In genomic region chr5:147956064-147956841, GRCh38 we compare ENCODE assay signal across 19 cellular contexts. TPM values are rescaled to one million over a fixed set of nuclear protein-coding genes. Genes with fewer than 3 reads are reported as not detected.
DNase-seq lines count a peak whose midpoint lies in the region; ATAC-seq, FAIRE-seq and TF ChIP-seq lines count a peak whose summit lies in the region.
"Had no signal": no experiment of that assay in that cellular context is flagged by ENCODE, and none has a peak within 500 bp of the region (broad histone marks: within the 10 kb centered on the region; RNA-seq: fewer than 3 reads in every experiment).

No MANE protein-coding gene starts in this region.

- H3K4me2 ChIP-seq in SK-N-SH: no peak overlapping the region

- CTCF ChIA-PET in SK-N-SH (lab: Yijun Ruan, JAX): interaction anchor here (0.8 to 1.3 kb wide), 4 partner anchors 21 to 169 kb away, joined by 3 to 4 read pairs (median 3); no protein-coding TSS in a partner anchor

- no peak for TF ChIP-seq EP300 in SK-N-SH (IDR thresholded peaks at IDR 0.05; ENCODE audit: borderline replicate concordance in 1 of 2, low read depth in 1 of 2, low read length in 1 of 2)

- H3K4me1 ChIP-seq in foreskin keratinocyte (peaks cover 22% of the 10 kb centered on the region), right cardiac atrium (ENCODE audit: control insufficient read depth, insufficient read depth, low read length) (no peaks in the 10 kb centered on the region), SK-N-SH (ENCODE audit: control insufficient read depth in 1 of 2, insufficient read depth in 2 of 2, low read depth in 1 of 2, low read length in 1 of 2) (no peaks in the 10 kb centered on the region)
- H3K4me1 ChIP-seq: BE2C had no signal

- no peaks in the 10 kb centered on the region for H4K20me1 ChIP-seq in SK-N-SH (ENCODE audit: insufficient read depth)

- no peaks in the 10 kb centered on the region for H3K27me3 ChIP-seq in bronchial epithelial cell (ENCODE audit: control insufficient read depth, insufficient read depth, low read length)
- H3K27me3 ChIP-seq in foreskin keratinocyte: no peaks in the 10 kb centered on the region
- no peaks in the 10 kb centered on the region for H3K27me3 ChIP-seq in right cardiac atrium (ENCODE audit: control insufficient read depth, insufficient read depth)
- H3K27me3 ChIP-seq in SK-N-SH (ENCODE audit: insufficient read depth): no peaks in the 10 kb centered on the region
- H3K27me3 ChIP-seq: BE2C had no signal

- 58% methylated on average over 1 of the region's 1 CpG for WGBS in right cardiac atrium
- WGBS in SK-N-SH (ENCODE audit: low lambda C conversion rate): 0% methylated on average over 1 of the region's 1 CpG

- no peak for TF ChIP-seq RAD21 in SK-N-SH (IDR thresholded peaks at IDR 0.05; ENCODE audit: low read length)

- no peaks in the 10 kb centered on the region for H3K9me2 ChIP-seq in SK-N-SH

- H3K27ac Mint-ChIP-seq in activated T-cell treated with anti-CD3 and anti-CD28 coated beads, Interleukin-2, amount 50 U/mL, for 72 hours: no peak overlapping the region
- H3K27ac Mint-ChIP-seq: CD4-positive, alpha-beta T cell had no signal

- no peak overlapping the region for H3K4me3 ChIP-seq in bronchial epithelial cell (ENCODE audit: low read depth, low read length)
- H3K4me3 ChIP-seq in right cardiac atrium (ENCODE audit: low read length): no peak overlapping the region
- no peak overlapping the region for H3K4me3 ChIP-seq in SK-N-SH (ENCODE audit: low read depth in 2 of 2, low read length in 1 of 2)

- no peak for TF ChIP-seq CTCF in bronchial epithelial cell (IDR thresholded peaks at IDR 0.05; ENCODE audit: insufficient read depth, low read length, severe bottlenecking)
- TF ChIP-seq CTCF in foreskin keratinocyte (conservative IDR thresholded peaks at IDR 0.05): no peak
- no peak for TF ChIP-seq CTCF in SK-N-SH (IDR thresholded peaks at IDR 0.05)

- ATAC-seq in foreskin keratinocyte (peak; percentile 83), right cardiac atrium (no peak)
- ATAC-seq in activated T-cell treated with anti-CD3 and anti-CD28 coated beads, Interleukin-2, amount 50 U/mL, for 72 hours (replicated peaks in 1 of 2): no peak
- ATAC-seq: HCT116, Panc1 had no signal

- H3K4me1 Mint-ChIP-seq in activated T-cell treated with anti-CD3 and anti-CD28 coated beads, Interleukin-2, amount 50 U/mL, for 72 hours (ENCODE audit: low read depth): no peaks in the 10 kb centered on the region

- no peak overlapping the region for H2AFZ ChIP-seq in SK-N-SH (ENCODE audit: low read depth)

- H3K36me3 ChIP-seq in bronchial epithelial cell (ENCODE audit: control insufficient read depth, insufficient read depth, low read length): no peaks in the 10 kb centered on the region
- H3K36me3 ChIP-seq in SK-N-SH (replicated peaks in 1 of 2; ENCODE audit: control insufficient read depth in 1 of 2, insufficient read depth in 2 of 2, low read length in 1 of 2): no peaks in the 10 kb centered on the region
- H3K36me3 ChIP-seq: BE2C had no signal

- no peaks in the 10 kb centered on the region for H3K36me3 Mint-ChIP-seq in activated T-cell treated with anti-CD3 and anti-CD28 coated beads, Interleukin-2, amount 50 U/mL, for 72 hours (ENCODE audit: insufficient read depth in 2 of 2)

- no peak overlapping the region for H3K9ac ChIP-seq in SK-N-SH

- FAIRE-seq in bronchial epithelial cell (lab: Jason Lieb, UNC): no peak

- H3F3A ChIP-seq in SK-N-SH (replicated peaks; ENCODE audit: insufficient read depth): no peaks in the 10 kb centered on the region

- no peaks in the 10 kb centered on the region for H3K9me3 Mint-ChIP-seq in activated T-cell treated with anti-CD3 and anti-CD28 coated beads, Interleukin-2, amount 50 U/mL, for 72 hours

- intact Hi-C loops in right cardiac atrium (cut with DNase I): loop anchor here in 1 of 4 donors (10.0 kb wide), 1 partner anchor 159 kb away; no protein-coding TSS in a partner anchor

- no peaks in the 10 kb centered on the region for H3K79me2 ChIP-seq in SK-N-SH (ENCODE audit: insufficient read depth)

- peak overlapping the region; percentile 34 for H3K27ac ChIP-seq in foreskin keratinocyte
- H3K27ac ChIP-seq in right cardiac atrium (ENCODE audit: low read length): no peak overlapping the region
- no peak overlapping the region for H3K27ac ChIP-seq in SK-N-SH (ENCODE audit: low read depth in 2 of 2, low read length in 1 of 2)
- H3K27ac ChIP-seq: 22Rv1 had no signal

- no peaks in the 10 kb centered on the region for H3K9me3 ChIP-seq in right cardiac atrium (ENCODE audit: control insufficient read depth, low read length)
- no peaks in the 10 kb centered on the region for H3K9me3 ChIP-seq in SK-N-SH
- H3K9me3 ChIP-seq: BE2C had no signal

- DNase-seq in DMS53 (lab: John Stamatoyannopoulos, UW) (peak; percentile 20), DMS53 treated with DMSO at 0.1 percent for 48 hours (lab: John Stamatoyannopoulos, UW; ENCODE audit: unreplicated experiment) (no peak), bronchial epithelial cell (ENCODE audit: low read depth) (peak; percentile 85), foreskin keratinocyte (peak; percentile 36 to 83), right cardiac atrium (no peak), SK-N-SH (no peak)
- DNase-seq in activated T-cell treated with anti-CD3 and anti-CD28 coated beads, Interleukin-2, amount 50 U/mL, for 72 hours: no peak
- DNase-seq in activated CD8-positive, alpha-beta memory T cell treated with anti-CD3 and anti-CD28 coated beads for 24 hours: no peak
- DNase-seq: BE2C; CD4-positive, alpha-beta T cell; KBM-7; NCI-H1436; NCI-H2029; NCI-H2171; NCI-H446; Right ventricle myocardium superior had no signal

- POLR2A ChIA-PET in SK-N-SH (lab: Yijun Ruan, JAX): no interaction called here

- peaks cover 2% of the 10 kb centered on the region for H3K27me3 Mint-ChIP-seq in activated T-cell treated with anti-CD3 and anti-CD28 coated beads, Interleukin-2, amount 50 U/mL, for 72 hours (ENCODE audit: low read depth)
- H3K27me3 Mint-ChIP-seq: CD4-positive, alpha-beta T cell had no signal

- no peak overlapping the region for H3K4me3 Mint-ChIP-seq in activated T-cell treated with anti-CD3 and anti-CD28 coated beads, Interleukin-2, amount 50 U/mL, for 72 hours
- H3K4me3 Mint-ChIP-seq: CD4-positive, alpha-beta T cell had no signal

TF ChIP-seq in SK-N-SH, 30 proteins besides CTCF, POLR2A, EP300 and RAD21 (continues in another document):
- TF ChIP-seq RCOR1 (IDR thresholded peaks at IDR 0.05; ENCODE audit: low read length) (no peak), PBX3 (IDR thresholded peaks at IDR 0.05) (no peak), ZBTB33 (IDR thresholded peaks at IDR 0.05; ENCODE audit: borderline replicate concordance, low read depth) (no peak), CHD2 (IDR thresholded peaks at IDR 0.05; ENCODE audit: low read length, partially characterized antibody) (no peak), YY1 (IDR thresholded peaks at IDR 0.05; ENCODE audit: low read depth) (no peak), FOXJ3 (CRISPR knock-in tag; IDR thresholded peaks at IDR 0.05) (no peak), TEAD4 (IDR thresholded peaks at IDR 0.05; ENCODE audit: borderline replicate concordance, insufficient read depth) (no peak), RFX5 (IDR thresholded peaks at IDR 0.05; ENCODE audit: low read length) (no peak), JUND (IDR thresholded peaks at IDR 0.05) (no peak), TAF1 (IDR thresholded peaks at IDR 0.05; ENCODE audit: borderline replicate concordance, low read depth, low read length) (no peak), NRF1 (IDR thresholded peaks at IDR 0.05; ENCODE audit: low read depth, low read length) (no peak), TCF12 (IDR thresholded peaks at IDR 0.05) (no peak), SIN3A (IDR thresholded peaks at IDR 0.05; ENCODE audit: borderline replicate concordance, low read depth, low read length) (no peak), RXRA (IDR thresholded peaks at IDR 0.05; ENCODE audit: borderline replicate concordance, low read depth) (no peak)

RNA-seq across cellular contexts. Expression of gene C5orf46, which starts 49.9 kb away (rescaled TPM):
- total RNA-seq in bronchial epithelial cell (not detected in 2 replicates), foreskin keratinocyte (0.65 TPM in 1 of 2 replicates, not detected in the other), right cardiac atrium (1 to 10 TPM; 1.5 to 3.5 (median 2.6) TPM)
- polyA plus RNA-seq in foreskin keratinocyte (0.10 TPM in 1 of 2 replicates, not detected in the other), right cardiac atrium (6.0 TPM), SK-N-SH (2012; rRNA removed) (4.1 and 7.1 TPM in 2 replicates)
- total RNA-seq in activated T-cell treated with anti-CD3 and anti-CD28 coated beads, Interleukin-2, amount 50 U/mL, for 72 hours: not detected
- 3.3 and 3.5 TPM in 2 replicates for polyA plus RNA-seq in SK-N-SH (2012; cell fraction: cytosol; rRNA removed)
- 4.1 and 8.0 TPM in 2 replicates for polyA plus RNA-seq in SK-N-SH (2012; cell fraction: nucleus; rRNA removed)
- total RNA-seq: CD4-positive, alpha-beta T cell had no signal

Comparison
In these comparisons a context has a peak if more than half of its experiments do, and no peak if none do; other contexts are left out.
1. DNase-seq: peak in DMS53 (single experiment), bronchial epithelial cell (single experiment) and foreskin keratinocyte (2 of 2); none in DMS53 treated with DMSO at 0.1 percent for 48 hours (single experiment), right cardiac atrium (0 of 3), activated T-cell treated with anti-CD3 and anti-CD28 coated beads, Interleukin-2, amount 50 U/mL, for 72 hours (0 of 2), SK-N-SH (single experiment) and activated CD8-positive, alpha-beta memory T cell treated with anti-CD3 and anti-CD28 coated beads for 24 hours (single experiment).